8 cellular contexts compared by ENCODE assay signal in the genomic region with DNA sequence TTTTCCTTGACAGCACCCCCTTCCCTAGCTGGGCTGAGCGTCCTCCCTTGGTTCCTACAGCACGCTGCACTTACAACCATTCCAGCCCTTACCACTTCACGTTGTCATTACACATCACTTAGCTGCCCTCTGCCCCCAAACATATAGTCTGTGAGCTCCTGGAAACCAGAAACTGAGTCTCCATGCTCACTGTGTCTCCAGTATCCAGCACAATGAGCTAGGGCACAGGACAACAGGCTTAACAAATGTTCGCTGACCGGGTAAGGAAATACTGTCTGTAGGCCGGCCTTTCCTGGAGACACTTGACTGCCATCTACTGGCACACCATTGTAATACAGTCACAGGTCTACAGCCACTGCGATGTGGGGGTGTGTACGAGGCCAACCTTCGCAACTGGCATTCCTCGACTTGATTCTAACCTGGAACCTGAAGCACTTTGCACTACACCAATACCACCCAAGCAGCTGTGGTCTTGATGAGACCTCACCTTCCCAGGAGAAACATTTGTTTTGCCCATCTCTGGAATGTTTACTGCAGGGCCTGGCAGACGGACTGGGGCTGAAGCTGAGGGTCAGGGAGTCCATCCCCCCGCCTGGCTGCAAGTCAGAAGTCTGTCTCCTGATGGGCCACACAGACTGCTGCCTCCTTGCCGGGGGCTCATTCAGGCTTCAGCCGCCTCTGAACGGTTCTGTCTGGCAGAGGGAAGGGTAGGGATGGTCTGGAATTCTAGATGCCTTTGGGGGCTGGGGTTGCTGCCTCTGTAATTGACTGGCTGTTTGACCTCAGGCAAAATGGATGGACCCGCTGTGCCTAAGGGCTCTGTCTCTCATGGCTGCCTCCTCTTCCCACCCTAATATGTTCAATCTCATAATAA.
DNase-seq lines count a peak whose midpoint lies in the region; ATAC-seq and TF ChIP-seq lines count a peak whose summit lies in the region.

No MANE protein-coding gene starts in this region.

- no peaks in the 10 kb centered on the region for H3F3A ChIP-seq in OCI-LY1 (ENCODE audit: insufficient read depth, low read length)

- H3K79me2 ChIP-seq in OCI-LY1 (ENCODE audit: insufficient read depth, low read length) = no peaks in the 10 kb centered on the region
- no peaks in the 10 kb centered on the region for H3K79me2 ChIP-seq in osteoblast (ENCODE audit: insufficient read depth, low read length)

- H3K27ac Mint-ChIP-seq in activated naive CD4-positive, alpha-beta T cell treated with anti-CD3 and anti-CD28 coated beads, Interleukin-2, amount 10 ng/mL, durations not matched to agents 7 days and 5 days = no peak overlapping the region

- H3K9me3 ChIP-seq in OCI-LY1 (ENCODE audit: low read length) = no peaks in the 10 kb centered on the region
- H3K9me3 ChIP-seq in osteoblast (ENCODE audit: low read depth, low read length) = no peaks in the 10 kb centered on the region

- H3K4me3 ChIP-seq in HFF-Myc (replicated peaks; ENCODE audit: low read depth, low read length) (no peak overlapping the region), OCI-LY1 (ENCODE audit: low read depth, low read length, poor library complexity, severe bottlenecking) (no peak overlapping the region), osteoblast (ENCODE audit: insufficient read depth, low read length) (no peak overlapping the region)

- no peaks in the 10 kb centered on the region for H3K4me1 ChIP-seq in OCI-LY1 (ENCODE audit: insufficient read depth, low read length, severe bottlenecking)
- H3K4me1 ChIP-seq in osteoblast (ENCODE audit: insufficient read depth, low read length) = peaks cover 3% of the 10 kb centered on the region

- H4K20me1 ChIP-seq in OCI-LY1 (ENCODE audit: insufficient read depth, low read length) (no peaks in the 10 kb centered on the region), osteoblast (ENCODE audit: insufficient read depth, low read length) (no peaks in the 10 kb centered on the region)

- H3K9me2 ChIP-seq in OCI-LY1 (ENCODE audit: low read depth, low read length) = no peaks in the 10 kb centered on the region

- H3K27me3 ChIP-seq in OCI-LY1 (ENCODE audit: insufficient read depth, low read length) (no peaks in the 10 kb centered on the region), osteoblast (ENCODE audit: insufficient read depth, low read length) (peaks cover 10% of the 10 kb centered on the region)

- ATAC-seq in HG02981 (IDR thresholded peaks at IDR 0.05; ENCODE audit: unreplicated experiment) (no peak), HG03460 (IDR thresholded peaks at IDR 0.05; ENCODE audit: unreplicated experiment) (no peak)

- no peak overlapping the region for H3K4me3 Mint-ChIP-seq in activated naive CD4-positive, alpha-beta T cell treated with anti-CD3 and anti-CD28 coated beads, Interleukin-2, amount 10 ng/mL, durations not matched to agents 7 days and 5 days

- TF ChIP-seq CTCF in C4-2B (conservative IDR thresholded peaks at IDR 0.05) = peak; percentile 93
- peak; percentile 86 for TF ChIP-seq CTCF in HFF-Myc (IDR thresholded peaks at IDR 0.05; ENCODE audit: low read depth, low read length, missing control alignments)
- TF ChIP-seq CTCF in OCI-LY1 (IDR thresholded peaks at IDR 0.05; ENCODE audit: low read length) = peak; percentile 76
- peak; percentile 89 for TF ChIP-seq CTCF in osteoblast (IDR thresholded peaks at IDR 0.05; ENCODE audit: extremely low read depth, low read depth, low read length)

- H3K9me3 Mint-ChIP-seq in activated naive CD4-positive, alpha-beta T cell treated with anti-CD3 and anti-CD28 coated beads, Interleukin-2, amount 10 ng/mL, durations not matched to agents 7 days and 5 days = no peaks in the 10 kb centered on the region

- H3K27me3 Mint-ChIP-seq in activated naive CD4-positive, alpha-beta T cell treated with anti-CD3 and anti-CD28 coated beads, Interleukin-2, amount 10 ng/mL, durations not matched to agents 7 days and 5 days = no peaks in the 10 kb centered on the region

- H3K9ac ChIP-seq in OCI-LY1 (ENCODE audit: low read length) = no peak overlapping the region

- H2AFZ ChIP-seq in OCI-LY1 (ENCODE audit: low read length) (no peak overlapping the region), osteoblast (ENCODE audit: low read length) (peak overlapping the region; percentile 79)

- H3K27ac ChIP-seq in C4-2B = no peak overlapping the region
- no peak overlapping the region for H3K27ac ChIP-seq in OCI-LY1 (ENCODE audit: low read depth, low read length, poor library complexity, severe bottlenecking)
- H3K27ac ChIP-seq in osteoblast (ENCODE audit: low read depth, low read length) = no peak overlapping the region

- CTCF ChIA-PET in activated naive CD4-positive, alpha-beta T cell treated with anti-CD3 and anti-CD28 coated beads, Interleukin-2, amount 10 ng/mL, durations not matched to agents 7 days and 5 days (lab: Charles Lee) = interaction anchor here (0.9 to 2.2 kb wide), 4 partner anchors 175 to 456 kb away, joined by 3 to 9 read pairs (median 4); no protein-coding TSS in a partner anchor

- no peak overlapping the region for H3K4me2 ChIP-seq in OCI-LY1 (ENCODE audit: low read length)
- peak overlapping the region; percentile 1 for H3K4me2 ChIP-seq in osteoblast (ENCODE audit: insufficient read depth, low read length)

- no peaks in the 10 kb centered on the region for H3K36me3 Mint-ChIP-seq in activated naive CD4-positive, alpha-beta T cell treated with anti-CD3 and anti-CD28 coated beads, Interleukin-2, amount 10 ng/mL, durations not matched to agents 7 days and 5 days

- no peaks in the 10 kb centered on the region for H3K36me3 ChIP-seq in OCI-LY1 (ENCODE audit: insufficient read depth, low read length)
- no peaks in the 10 kb centered on the region for H3K36me3 ChIP-seq in osteoblast (ENCODE audit: insufficient read depth, low read length)

- DNase-seq in HFF-Myc (ENCODE audit: extremely low read depth, low read depth) (peak; percentile 55), glomerular endothelial cell (ENCODE audit: extremely low read depth, low read depth, low spot score) (peak; percentile 16), osteoblast (ENCODE audit: insufficient read length, low spot score, missing footprints) (peak; percentile 91)
- peak; percentile 61 for DNase-seq in activated naive CD4-positive, alpha-beta T cell treated with anti-CD3 and anti-CD28 coated beads, Interleukin-2, amount 10 ng/mL, durations not matched to agents 7 days and 5 days

- no peaks in the 10 kb centered on the region for H3K4me1 Mint-ChIP-seq in activated naive CD4-positive, alpha-beta T cell treated with anti-CD3 and anti-CD28 coated beads, Interleukin-2, amount 10 ng/mL, durations not matched to agents 7 days and 5 days

Comparison
In these comparisons a context has a peak if more than half of its experiments do, and no peak if none do; other contexts are left out.
1. DNase-seq: peak in every context shown above with its lines; median percentile 91 in osteoblast; 61 in activated naive CD4-positive, alpha-beta T cell treated with anti-CD3 and anti-CD28 coated beads, Interleukin-2, amount 10 ng/mL, durations not matched to agents 7 days and 5 days; 55 in HFF-Myc; 16 in glomerular endothelial cell.